Comparison of ENCODE assay signal across 17 cellular contexts in the genomic region with DNA sequence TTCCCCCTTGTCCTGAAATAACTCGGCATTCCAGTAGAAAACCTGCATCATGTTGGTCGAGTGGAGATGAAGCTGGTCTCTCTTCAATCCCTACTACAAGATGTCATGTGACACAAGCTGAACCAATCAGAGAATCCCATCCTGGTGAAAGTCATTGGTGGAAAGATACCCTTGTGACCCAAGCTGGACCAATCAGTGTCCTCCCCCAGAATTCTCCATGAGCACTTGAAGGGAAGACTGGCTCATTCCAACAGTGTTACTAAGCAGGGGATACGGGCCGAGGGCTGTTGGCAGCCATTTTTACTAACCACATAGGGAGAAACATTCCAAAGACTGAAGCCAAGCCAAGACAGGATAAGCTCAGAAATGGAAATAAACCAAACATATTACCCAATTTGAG.
A peak's percentile ranks its signal among the peaks of the same experiment; 100 is the strongest.
DNase-seq lines count a peak whose midpoint lies in the region; ATAC-seq and TF ChIP-seq lines count a peak whose summit lies in the region.
"Had no signal": no experiment of that assay in that cellular context is flagged by ENCODE, and none has a peak within 500 bp of the region (broad histone marks: within the 10 kb centered on the region; RNA-seq: fewer than 3 reads in every experiment).

No MANE protein-coding gene starts in this region.

- H3K4me3 ChIP-seq in testis (no peak overlapping the region), lower leg skin (ENCODE audit: low read depth, poor library complexity, severe bottlenecking) (no peak overlapping the region), psoas muscle (no peak overlapping the region)
- H3K4me3 ChIP-seq: smooth muscle cell had no signal

- H3K36me3 ChIP-seq in testis (ENCODE audit: low read depth, missing control alignments): no peaks in the 10 kb centered on the region
- H3K36me3 ChIP-seq in psoas muscle (ENCODE audit: insufficient read depth in 1 of 2, low read depth in 1 of 2): no peaks in the 10 kb centered on the region

- WGBS in testis, 2 donors: 64 to 78% methylated on average over 4 of the region's 4 CpGs
- 69 to 74% methylated on average over 4 of the region's 4 CpGs for WGBS in lower leg skin, 2 donors
- WGBS in psoas muscle, 3 donors: 49 to 73% (median 54%) methylated on average over 4 of the region's 4 CpGs

- TF ChIP-seq CTCF in testis (IDR thresholded peaks at IDR 0.05) (no peak), lower leg skin (IDR thresholded peaks at IDR 0.05) (no peak), psoas muscle (IDR thresholded peaks at IDR 0.05) (no peak)

- H3K27ac ChIP-seq in testis (no peak overlapping the region), psoas muscle (no peak overlapping the region)
- H3K27ac ChIP-seq: RWPE1 had no signal

- H3K4me1 ChIP-seq in testis (no peaks in the 10 kb centered on the region), psoas muscle (no peaks in the 10 kb centered on the region)

- H3K27me3 ChIP-seq in testis: no peaks in the 10 kb centered on the region
- H3K27me3 ChIP-seq in psoas muscle (ENCODE audit: insufficient read depth in 3 of 3, low read length in 2 of 3): no peaks in the 10 kb centered on the region

- intact Hi-C loops in testis (cut with DNase I; ENCODE audit: low total_unique reads) (no loop called here), lower leg skin (cut with DNase I; ENCODE audit: low total_unique reads) (no loop called here), psoas muscle (cut with DNase I) (no loop called here)

- no peak for ATAC-seq in psoas muscle
- ATAC-seq in HG02981 (IDR thresholded peaks at IDR 0.05; ENCODE audit: unreplicated experiment): no peak

- peak; percentile 26 for DNase-seq in GM04503 (ENCODE audit: low read depth)
- peak; percentile 4 for DNase-seq in RPMI7951 (ENCODE audit: low read depth)
- DNase-seq in fibroblast of gingiva (ENCODE audit: low read depth): peak; percentile 19
- peak; percentile 73 for DNase-seq in testis
- no peak for DNase-seq in lower leg skin (ENCODE audit: low spot score in 2 of 2)
- no peak for DNase-seq in psoas muscle
- DNase-seq: activated naive CD4-positive, alpha-beta T cell treated with Interleukin-2 at 50 U/mL for 16 hours; activated T-cell treated with anti-CD3 and anti-CD28 coated beads for 4 hours; islet precursor cell; MV-4-11; NCI-H1930; NCI-H510A; posterior cingulate gyrus; stimulated activated CD4-positive, alpha-beta T cell treated with anti-CD3 and anti-CD28 coated beads, Interleukin-4, amount 100 ng/mL, for 4 hours had no signal

- no peak for TF ChIP-seq POLR2A in testis (IDR thresholded peaks at IDR 0.05)
- TF ChIP-seq POLR2A in lower leg skin (IDR thresholded peaks at IDR 0.05): no peak

- no peaks in the 10 kb centered on the region for H3K9me3 ChIP-seq in testis
- H3K9me3 ChIP-seq in psoas muscle: no peaks in the 10 kb centered on the region

Comparison
In these comparisons a context has a peak if more than half of its experiments do, and no peak if none do; other contexts are left out.
1. DNase-seq: peak in GM04503 (single experiment), RPMI7951 (single experiment), fibroblast of gingiva (single experiment) and testis (single experiment); none in lower leg skin (0 of 2) and psoas muscle (0 of 2).